Comparison of ENCODE assay signal across 11 cellular contexts in the genomic region with DNA sequence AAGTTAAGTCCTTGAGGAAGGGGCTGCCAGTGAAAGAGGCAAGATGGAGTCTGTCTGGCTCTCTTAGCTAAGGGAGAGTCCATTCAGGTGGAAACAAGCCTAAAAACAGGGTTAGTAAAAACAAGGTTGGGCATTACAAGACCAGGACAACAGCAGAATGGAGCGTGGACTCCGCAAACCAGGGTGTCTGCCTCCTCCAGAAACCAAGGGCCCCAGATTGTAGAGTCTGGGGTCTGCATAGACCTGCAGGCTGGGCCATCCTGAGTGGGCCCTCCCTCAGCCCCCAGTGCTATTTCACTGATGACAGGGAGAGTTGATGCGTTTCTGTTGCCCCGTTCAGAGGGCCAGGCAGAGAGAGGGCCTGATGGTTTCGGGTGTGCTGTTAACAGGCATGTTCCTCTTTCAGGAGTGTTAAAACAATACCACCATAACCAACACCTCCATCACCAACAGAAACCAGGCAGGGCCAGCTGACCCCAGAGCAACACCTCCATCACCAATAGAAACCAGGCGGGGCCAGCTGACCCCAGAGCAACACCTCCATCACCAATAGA. TPM values are rescaled to one million over a fixed set of nuclear protein-coding genes. Genes with fewer than 3 reads are reported as not detected.
DNase-seq lines count a peak whose midpoint lies in the region; ATAC-seq and TF ChIP-seq lines count a peak whose summit lies in the region.
"Not testable (repeated sequence)": the region's sequence is repeated elsewhere in the genome, so short reads cannot be mapped to it uniquely, and the experiment has no call there.
"Had no signal": no experiment of that assay in that cellular context is flagged by ENCODE, and none has a peak within 500 bp of the region (broad histone marks: within the 10 kb centered on the region; RNA-seq: fewer than 3 reads in every experiment).

No MANE protein-coding gene starts in this region.

- peak overlapping the region; percentile 26; the same call in 1 of the 2 replicates for H3K4me2 ChIP-seq in MM.1S (ENCODE audit: low read depth, low read length)

- WGBS in endodermal cell (ENCODE audit: insufficient coverage in 1 of 2, insufficient read length in 1 of 2), 2 experiments, result 92 to 95% methylated on average over 3 to 5 of the region's 6 CpGs

- H3K9me2 ChIP-seq in MM.1S (replicated peaks; ENCODE audit: insufficient read depth, low read length), result not testable (repeated sequence)

- not testable (repeated sequence) for H3K27me3 ChIP-seq in MM.1S (replicated peaks; ENCODE audit: insufficient read depth, low read length); endodermal cell (ENCODE audit: control insufficient read depth, insufficient read depth, low read length, poor library complexity, severe bottlenecking)

- not testable (repeated sequence) for H3K4me3 Mint-ChIP-seq in endodermal cell

- H3K4me3 ChIP-seq in MM.1S (ENCODE audit: low read length); endodermal cell (ENCODE audit: low read length): not testable (repeated sequence)

- not testable (repeated sequence) for H3K27me3 Mint-ChIP-seq in endodermal cell (ENCODE audit: insufficient read depth)

- TF ChIP-seq CTCF in MM.1S (IDR thresholded peaks at IDR 0.05; ENCODE audit: low read length); endodermal cell (conservative IDR thresholded peaks at IDR 0.05): not testable (repeated sequence)

- H3K9ac ChIP-seq in MM.1S (ENCODE audit: low read length) (peak overlapping the region; percentile 36), endodermal cell (ENCODE audit: extremely low read depth, low read length, poor library complexity, severe bottlenecking) (peak overlapping the region; percentile 34)

- not testable (repeated sequence) for H3K36me3 Mint-ChIP-seq in endodermal cell (ENCODE audit: low read depth)

- peak; percentile 96 for ATAC-seq in GM18511 (IDR thresholded peaks at IDR 0.05; ENCODE audit: unreplicated experiment)
- ATAC-seq in GM19328 (IDR thresholded peaks at IDR 0.05; ENCODE audit: unreplicated experiment), result peak; percentile 68
- peak; percentile 77 for ATAC-seq in GM21528 (IDR thresholded peaks at IDR 0.05; ENCODE audit: low FRiP score, unreplicated experiment)
- peak; percentile 91 for ATAC-seq in HG02870 (IDR thresholded peaks at IDR 0.05; ENCODE audit: unreplicated experiment)
- peak; percentile 82 for ATAC-seq in HG03159 (IDR thresholded peaks at IDR 0.05; ENCODE audit: unreplicated experiment)

- H3K9me3 ChIP-seq in MM.1S (replicated peaks; ENCODE audit: insufficient read depth, low read length); endodermal cell (ENCODE audit: control insufficient read depth, low read length): not testable (repeated sequence)

- not testable (repeated sequence) for H4K20me1 ChIP-seq in MM.1S (ENCODE audit: insufficient read depth, low read length)

- peaks cover 31% of the 10 kb centered on the region for H3K4me1 Mint-ChIP-seq in endodermal cell

- peak overlapping the region; percentile 91 for H3K27ac Mint-ChIP-seq in endodermal cell

- H3K79me2 ChIP-seq in MM.1S (ENCODE audit: low read length), result not testable (repeated sequence)

- peaks cover 13% of the 10 kb centered on the region for H3F3A ChIP-seq in MM.1S (ENCODE audit: insufficient read depth, low read length)

- peaks cover 22% of the 10 kb centered on the region for H3K4me1 ChIP-seq in MM.1S (ENCODE audit: low read length)
- H3K4me1 ChIP-seq in endodermal cell (ENCODE audit: control insufficient read depth, insufficient read depth, low read length), result not testable (repeated sequence)

- H3K36me3 ChIP-seq in MM.1S (replicated peaks; ENCODE audit: insufficient read depth, low read length); endodermal cell (ENCODE audit: control insufficient read depth, insufficient read depth, low read length): not testable (repeated sequence)

- peak; percentile 78 for DNase-seq in MM.1S
- not testable (repeated sequence) for DNase-seq in endodermal cell

- H3K9me3 Mint-ChIP-seq in endodermal cell, result not testable (repeated sequence)

- H2AFZ ChIP-seq in MM.1S (ENCODE audit: low read length), result peak overlapping the region; percentile 42; the same call in 1 of the 2 replicates

- H3K27ac ChIP-seq in MM.1S (ENCODE audit: low read length), result peak overlapping the region; percentile 80
- not testable (repeated sequence) for H3K27ac ChIP-seq in endodermal cell (ENCODE audit: low read depth, low read length)

RNA-seq across cellular contexts. Expression of a gene that starts 6.6 kb away (rescaled TPM):
- under 1 TPM; 0.24 to 0.49 TPM for total RNA-seq in endodermal cell
- polyA plus RNA-seq in endodermal cell (2013, experiment 1 of 2), result 0.11 TPM
- 0.46 TPM for polyA plus RNA-seq in endodermal cell (2013, experiment 2 of 2)
- total RNA-seq: Calu3, HepG2, kidney, MCF 10A had no signal
- polyA plus RNA-seq: HepG2 had no signal
